Comparison of ENCODE assay signal across 33 cellular contexts in the genomic region with DNA sequence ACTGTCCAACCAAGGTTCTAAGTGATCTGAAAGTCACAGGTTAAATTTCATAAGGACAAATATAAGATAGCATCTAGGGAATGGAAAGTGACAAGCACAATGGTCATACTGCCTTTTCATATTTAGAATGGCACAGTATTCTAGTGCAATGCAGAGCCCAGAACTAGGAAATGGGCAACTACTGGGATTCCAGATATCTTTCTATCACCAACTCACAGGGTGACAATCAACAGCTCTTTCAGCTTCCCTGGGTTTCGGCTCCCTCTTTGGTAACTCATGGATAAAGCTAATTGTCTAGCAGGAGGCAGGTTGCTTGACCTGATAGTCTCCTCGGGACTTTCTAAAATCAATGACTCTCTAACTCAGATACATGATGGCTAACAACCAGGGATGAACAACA.
DNase-seq lines count a peak whose midpoint lies in the region; ATAC-seq and TF ChIP-seq lines count a peak whose summit lies in the region.
"Had no signal": no experiment of that assay in that cellular context is flagged by ENCODE, and none has a peak within 500 bp of the region (broad histone marks: within the 10 kb centered on the region; RNA-seq: fewer than 3 reads in every experiment).

No MANE protein-coding gene starts in this region.

- H3K4me3 ChIP-seq in heart right ventricle (no peak overlapping the region), right atrium auricular region (no peak overlapping the region), gastrocnemius medialis (no peak overlapping the region), MG63 (no peak overlapping the region)
- H3K4me3 ChIP-seq: HAP-1, left lung, ovary, testis had no signal

- H3K27me3 ChIP-seq in heart right ventricle (no peaks in the 10 kb centered on the region), right atrium auricular region (no peaks in the 10 kb centered on the region), gastrocnemius medialis (no peaks in the 10 kb centered on the region), MG63 (no peaks in the 10 kb centered on the region)
- H3K27me3 ChIP-seq: left lung, ovary, testis had no signal

- no peak for TF ChIP-seq POLR2A in erythroblast (IDR thresholded peaks at IDR 0.05; ENCODE audit: low read length)
- TF ChIP-seq POLR2A in gastrocnemius medialis (IDR thresholded peaks at IDR 0.05): no peak

- in situ Hi-C loops in gastrocnemius medialis (cut with MboI; ENCODE audit: low sequenced_read_pairs in 4 of 4): no loop called here

- TF ChIP-seq CTCF in heart right ventricle (IDR thresholded peaks at IDR 0.05): no peak
- no peak for TF ChIP-seq CTCF in right atrium auricular region (IDR thresholded peaks at IDR 0.05)
- TF ChIP-seq CTCF in gastrocnemius medialis (IDR thresholded peaks at IDR 0.05 in 4 of 5, conservative IDR thresholded peaks at IDR 0.05 in 1 of 5): no peak

- intact Hi-C loops in heart right ventricle (cut with DNase I): loop anchor here in 1 of 10 donors (5.0 kb wide), 1 partner anchor 39 kb away; no protein-coding TSS in a partner anchor
- intact Hi-C loops in gastrocnemius medialis (cut with DNase I; ENCODE audit: low total_unique reads): no loop called here

- DNase-seq in heart right ventricle (no peak), right atrium auricular region (ENCODE audit: low spot score) (no peak), OCI-M1 (lab: John Stamatoyannopoulos, UW) (peak; percentile 55), erythroblast (lab: John Stamatoyannopoulos, UW) (peak; percentile 15 to 44), gastrocnemius medialis (no peak), NCI-H345 (lab: John Stamatoyannopoulos, UW) (no peak), MG63 (no peak)
- DNase-seq: activated gamma-delta T cell treated with Interleukin-2 at 50 U/mL for 16 hours; activated T-cell treated with anti-CD3 and anti-CD28 coated beads, Interleukin-2, amount 50 U/mL, for 4 hours; amygdala; C1 segment of cervical spinal cord; COR-L47; effector CD8-positive, alpha-beta T cell; foreskin melanocyte; hippocampal formation; immature natural killer cell; KBM-7; left lung; midbrain; naive thymus-derived CD4-positive, alpha-beta T cell; NCI-H146; NCI-H2107; NCI-H446 treated with DMSO at 0.1 percent for 48 hours; NCI-H82; ovary; retina; stimulated activated CD4-positive, alpha-beta T cell treated with anti-CD3 and anti-CD28 coated beads, Interleukin-4, amount 100 ng/mL, for 24 hours; T-helper 17 cell; testis had no signal

- ATAC-seq in heart right ventricle (no peak), gastrocnemius medialis (no peak), HG02798 (IDR thresholded peaks at IDR 0.05; ENCODE audit: poor library complexity, unreplicated experiment) (no peak)
- ATAC-seq: activated T-cell treated with anti-CD3 and anti-CD28 coated beads, Interleukin-2, amount 50 U/mL, for 4 hours; left lung; naive thymus-derived CD4-positive, alpha-beta T cell; SK-N-SH treated with all-trans-retinoic acid at 6 μM for 48 hours; stimulated activated effector memory CD8-positive, alpha-beta T cell treated with anti-CD3 and anti-CD28 coated beads, Interleukin-12 subunit alpha, Interleukin-12 subunit beta, amount 100 ng/mL, for 72 hours; T-helper 17 cell had no signal

- no peaks in the 10 kb centered on the region for H3K9me3 ChIP-seq in heart right ventricle
- H3K9me3 ChIP-seq in right atrium auricular region: no peaks in the 10 kb centered on the region
- H3K9me3 ChIP-seq in gastrocnemius medialis: no peaks in the 10 kb centered on the region
- H3K9me3 ChIP-seq in MG63: no peaks in the 10 kb centered on the region
- H3K9me3 ChIP-seq: HAP-1, left lung, ovary, testis had no signal

- 57 to 81% methylated on average over 2 of the region's 2 CpGs for WGBS in heart right ventricle, 2 donors

- H3K4me1 ChIP-seq in heart right ventricle (peaks cover 4 to 99% (median 79%) of the 10 kb centered on the region in 9 donors), right atrium auricular region (peaks cover 0 to 61% of the 10 kb centered on the region in 2 donors), gastrocnemius medialis (peaks cover 73 to 89% of the 10 kb centered on the region in 2 donors)
- H3K4me1 ChIP-seq: HAP-1, testis had no signal

- H3K27ac ChIP-seq in heart right ventricle: peak overlapping the region in 7 of 10 donors; percentile 15 to 86 (median 73)
- H3K27ac ChIP-seq in right atrium auricular region: peak overlapping the region in 1 of 2 donors; percentile 61
- H3K27ac ChIP-seq in gastrocnemius medialis: peak overlapping the region; percentile 60 to 74 (median 70)
- H3K27ac ChIP-seq: ovary, testis had no signal

- peaks cover 0 to 8% (median 0%) of the 10 kb centered on the region in 9 donors for H3K36me3 ChIP-seq in heart right ventricle
- H3K36me3 ChIP-seq in right atrium auricular region: no peaks in the 10 kb centered on the region
- H3K36me3 ChIP-seq in gastrocnemius medialis: no peaks in the 10 kb centered on the region
- H3K36me3 ChIP-seq in MG63: peaks cover 47% of the 10 kb centered on the region
- H3K36me3 ChIP-seq: HAP-1, left lung, ovary had no signal

Comparison
In these comparisons a context has a peak if more than half of its experiments do, and no peak if none do; other contexts are left out.
1. DNase-seq: peak in OCI-M1 (single experiment) and erythroblast (2 of 2); none in heart right ventricle (0 of 2), right atrium auricular region (single experiment), gastrocnemius medialis (0 of 2), NCI-H345 (single experiment) and MG63 (single experiment).